ENCODE assay signal across 20 cellular contexts in genomic region chr4:139438141-139438540, GRCh38.
"Had no signal": no experiment of that assay in that cellular context is flagged by ENCODE, and none has a peak within 500 bp of the region (broad histone marks: within the 10 kb centered on the region; RNA-seq: fewer than 3 reads in every experiment).

No MANE protein-coding gene starts in this region.

- H3K4me3 Mint-ChIP-seq: dendritic cell treated with granulocyte-macrophage colony-stimulating factor and Interleukin-4, amounts not matched to agents 40 ng/mL and 50 ng/mL, for 4 days; memory B cell; naive thymus-derived CD4-positive, alpha-beta T cell; nephron progenitor cell; type B pancreatic cell had no signal

- H3K27ac Mint-ChIP-seq: dendritic cell treated with granulocyte-macrophage colony-stimulating factor and Interleukin-4, amounts not matched to agents 40 ng/mL and 50 ng/mL, for 4 days; memory B cell; naive thymus-derived CD4-positive, alpha-beta T cell; nephron progenitor cell; type B pancreatic cell had no signal

- ATAC-seq: esophagus mucosa; gastrocnemius medialis; heart right ventricle; left cardiac atrium; lower lobe of right lung; naive thymus-derived CD4-positive, alpha-beta T cell; psoas muscle; right lobe of liver had no signal

- H3K4me3 ChIP-seq: gastrocnemius medialis, heart right ventricle, left ventricle myocardium inferior, lower lobe of right lung, psoas muscle, right lobe of liver, spleen, stomach had no signal

- H3K4me1 Mint-ChIP-seq: memory B cell, nephron progenitor cell had no signal

- H3K9me3 ChIP-seq: gastrocnemius medialis, lower lobe of right lung had no signal

- H3K4me1 ChIP-seq: gastrocnemius medialis, heart right ventricle, left ventricle myocardium inferior, lower lobe of right lung, psoas muscle, right lobe of liver, spleen, stomach had no signal

- H3K36me3 ChIP-seq: lower lobe of right lung, right lobe of liver had no signal

- DNase-seq: gastrocnemius medialis; heart right ventricle; left cardiac atrium; left ventricle myocardium inferior; lower lobe of right lung; naive thymus-derived CD4-positive, alpha-beta T cell; nephron progenitor cell; psoas muscle; retina; right lobe of liver; spleen; stimulated activated CD4-positive, alpha-beta T cell treated with anti-CD3 and anti-CD28 coated beads, Interleukin-15, amount 100 ng/mL, for 24 hours; stimulated activated CD4-positive, alpha-beta T cell treated with anti-CD3 and anti-CD28 coated beads, Interleukin-1b, Interleukin-23, amount 100 ng/mL, for 48 hours; stimulated activated CD4-positive, alpha-beta T cell treated with anti-CD3 and anti-CD28 coated beads, Interleukin-4, amount 100 ng/mL, for 24 hours; stimulated activated naive CD4-positive, alpha-beta T cell; stomach had no signal

- H3K27ac ChIP-seq: gastrocnemius medialis, heart right ventricle, left ventricle myocardium inferior, lower lobe of right lung, psoas muscle, right lobe of liver, spleen, stomach had no signal

- H3K27me3 ChIP-seq: gastrocnemius medialis, heart right ventricle, right lobe of liver, spleen, stomach had no signal

- H3K27me3 Mint-ChIP-seq: dendritic cell treated with granulocyte-macrophage colony-stimulating factor and Interleukin-4, amounts not matched to agents 40 ng/mL and 50 ng/mL, for 4 days; memory B cell; naive thymus-derived CD4-positive, alpha-beta T cell; type B pancreatic cell had no signal
